11 cellular contexts compared by ENCODE assay signal in genomic region chr3:62211675-62212429, GRCh38.
DNase-seq lines count a peak whose midpoint lies in the region; ATAC-seq and TF ChIP-seq lines count a peak whose summit lies in the region.
"Had no signal": no experiment of that assay in that cellular context is flagged by ENCODE, and none has a peak within 500 bp of the region (broad histone marks: within the 10 kb centered on the region; RNA-seq: fewer than 3 reads in every experiment).

No MANE protein-coding gene starts in this region.

- no peaks in the 10 kb centered on the region for H3K27me3 Mint-ChIP-seq in neural crest cell (ENCODE audit: low read depth)
- no peaks in the 10 kb centered on the region for H3K27me3 Mint-ChIP-seq in stimulated activated naive CD8-positive, alpha-beta T cell treated with anti-CD3 and anti-CD28 coated beads, Interleukin-15, amount 100 ng/mL, for 72 hours
- H3K27me3 Mint-ChIP-seq: memory B cell had no signal

- H3K9me3 Mint-ChIP-seq in neural crest cell = no peaks in the 10 kb centered on the region
- H3K9me3 Mint-ChIP-seq in stimulated activated naive CD8-positive, alpha-beta T cell treated with anti-CD3 and anti-CD28 coated beads, Interleukin-15, amount 100 ng/mL, for 72 hours = no peaks in the 10 kb centered on the region
- H3K9me3 Mint-ChIP-seq: memory B cell had no signal

- H3K27ac ChIP-seq in brain microvascular endothelial cell = no peak overlapping the region
- H3K27ac ChIP-seq: thyroid gland had no signal

- DNase-seq in G401 (ENCODE audit: low spot score) (peak; percentile 27), NCI-H1694 treated with DMSO at 0.1 percent for 48 hours (lab: John Stamatoyannopoulos, UW) (peak; percentile 75), brain microvascular endothelial cell (no peak), neural crest cell (ENCODE audit: low read depth, low spot score) (no peak), hypothalamus (lab: John Stamatoyannopoulos, UW) (no peak)
- no peak for DNase-seq in activated CD4-positive, alpha-beta T cell treated with anti-CD3 and anti-CD28 coated beads, Interleukin-2, amount 50 U/mL, for 1 hour
- DNase-seq in stimulated activated naive CD8-positive, alpha-beta T cell treated with anti-CD3 and anti-CD28 coated beads, Interleukin-15, amount 100 ng/mL, for 72 hours = no peak
- DNase-seq: Caco-2; stimulated activated CD4-positive, alpha-beta T cell treated with anti-CD3 and anti-CD28 coated beads, Interleukin-15, amount 100 ng/mL, for 24 hours; thyroid gland had no signal

- H3K27me3 ChIP-seq in brain microvascular endothelial cell (replicated peaks) = no peaks in the 10 kb centered on the region
- H3K27me3 ChIP-seq: thyroid gland had no signal

- H3K27ac Mint-ChIP-seq in neural crest cell (ENCODE audit: unreplicated experiment) = no peak overlapping the region
- no peak overlapping the region for H3K27ac Mint-ChIP-seq in stimulated activated naive CD8-positive, alpha-beta T cell treated with anti-CD3 and anti-CD28 coated beads, Interleukin-15, amount 100 ng/mL, for 72 hours
- H3K27ac Mint-ChIP-seq: memory B cell had no signal

- H3K4me1 Mint-ChIP-seq in neural crest cell = no peaks in the 10 kb centered on the region
- H3K4me1 Mint-ChIP-seq in stimulated activated naive CD8-positive, alpha-beta T cell treated with anti-CD3 and anti-CD28 coated beads, Interleukin-15, amount 100 ng/mL, for 72 hours = no peaks in the 10 kb centered on the region

- in situ Hi-C loops in G401 (cut with HindIII; ENCODE audit: low sequenced_read_pairs) = no loop called here
- in situ Hi-C loops in brain microvascular endothelial cell (cut with HindIII; ENCODE audit: low pct_ligation_motif_present, low sequenced_read_pairs) = no loop called here

- no peaks in the 10 kb centered on the region for H3K36me3 Mint-ChIP-seq in neural crest cell (ENCODE audit: low read depth)

- TF ChIP-seq CTCF in brain microvascular endothelial cell (IDR thresholded peaks at IDR 0.05; ENCODE audit: low read depth, low read length, missing control alignments) = peak; percentile 40
- peak; percentile 30 for TF ChIP-seq CTCF in neural crest cell (conservative IDR thresholded peaks at IDR 0.05)

- H3K4me3 ChIP-seq in brain microvascular endothelial cell (ENCODE audit: low read depth, low read length) = no peak overlapping the region
- H3K4me3 ChIP-seq: thyroid gland had no signal

- ATAC-seq in stimulated activated naive CD8-positive, alpha-beta T cell treated with anti-CD3 and anti-CD28 coated beads, Interleukin-15, amount 100 ng/mL, for 72 hours = no peak

- H3K4me3 Mint-ChIP-seq in neural crest cell = no peak overlapping the region
- H3K4me3 Mint-ChIP-seq in stimulated activated naive CD8-positive, alpha-beta T cell treated with anti-CD3 and anti-CD28 coated beads, Interleukin-15, amount 100 ng/mL, for 72 hours = no peak overlapping the region
- H3K4me3 Mint-ChIP-seq: memory B cell had no signal

- H3K36me3 ChIP-seq in brain microvascular endothelial cell (replicated peaks) = no peaks in the 10 kb centered on the region
- H3K36me3 ChIP-seq: thyroid gland had no signal

Comparison
In these comparisons a context has a peak if more than half of its experiments do, and no peak if none do; other contexts are left out.
1. DNase-seq: peak in G401 (single experiment) and NCI-H1694 treated with DMSO at 0.1 percent for 48 hours (single experiment); none in brain microvascular endothelial cell (single experiment), neural crest cell (single experiment), activated CD4-positive, alpha-beta T cell treated with anti-CD3 and anti-CD28 coated beads, Interleukin-2, amount 50 U/mL, for 1 hour (single experiment), stimulated activated naive CD8-positive, alpha-beta T cell treated with anti-CD3 and anti-CD28 coated beads, Interleukin-15, amount 100 ng/mL, for 72 hours (0 of 2) and hypothalamus (0 of 51).